ENCODE assay signal across 17 cellular contexts in the genomic region with DNA sequence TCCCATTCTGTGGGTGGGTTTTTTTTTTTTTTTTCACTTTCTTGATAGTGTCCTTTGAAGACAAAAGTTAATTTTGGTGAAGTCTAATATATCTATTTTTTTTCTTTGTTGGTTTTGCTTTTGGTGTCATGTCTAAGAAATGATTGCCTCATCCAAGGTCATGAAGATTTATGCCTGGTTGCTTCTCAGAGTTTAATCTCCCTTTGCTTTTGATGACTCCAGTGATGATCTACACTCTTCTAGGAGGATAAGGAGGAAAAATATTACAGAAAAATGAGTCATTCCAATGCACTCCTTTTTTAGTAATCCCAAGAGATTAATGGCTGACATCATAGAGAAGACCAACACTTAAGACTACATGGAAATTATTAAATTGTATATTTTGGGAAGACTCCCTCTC.
DNase-seq lines count a peak whose midpoint lies in the region; ATAC-seq and TF ChIP-seq lines count a peak whose summit lies in the region.
"Had no signal": no experiment of that assay in that cellular context is flagged by ENCODE, and none has a peak within 500 bp of the region (broad histone marks: within the 10 kb centered on the region; RNA-seq: fewer than 3 reads in every experiment).

No MANE protein-coding gene starts in this region.

- no peaks in the 10 kb centered on the region for H3K9me3 ChIP-seq in A673 (ENCODE audit: low read depth, low read length, poor library complexity, severe bottlenecking)
- H3K9me3 ChIP-seq: Caco-2, HAP-1, MG63, uterus had no signal

- H3K4me1 ChIP-seq in A673 (ENCODE audit: insufficient read depth, low read length, poor library complexity, severe bottlenecking) = peaks cover 36% of the 10 kb centered on the region
- H3K4me1 ChIP-seq: Caco-2, HAP-1 had no signal

- H3K4me3 ChIP-seq in A673 (ENCODE audit: low read depth, low read length, poor library complexity, severe bottlenecking) (no peak overlapping the region), astrocyte of the spinal cord (ENCODE audit: low read depth, low read length) (no peak overlapping the region)
- H3K4me3 ChIP-seq: coronary artery, HAP-1, MG63, uterus had no signal

- no peak for ATAC-seq in GM18870 (IDR thresholded peaks at IDR 0.05; ENCODE audit: unreplicated experiment)
- ATAC-seq: activated CD8-positive, alpha-beta T cell treated with anti-CD3 and anti-CD28 coated beads for 36 hours had no signal

- DNase-seq in A673 (ENCODE audit: low spot score) = peak; percentile 32
- DNase-seq in HS-5 (ENCODE audit: low read depth) = peak; percentile 35
- DNase-seq in astrocyte of the spinal cord (ENCODE audit: low read depth, low spot score) = peak; percentile 68
- DNase-seq in glomerular visceral epithelial cell (ENCODE audit: extremely low spot score) = peak; percentile 67
- no peak for DNase-seq in cerebellum (ENCODE audit: low spot score)
- no peak for DNase-seq in activated CD8-positive, alpha-beta memory T cell treated with anti-CD3 and anti-CD28 coated beads, Interleukin-2, amount 50 U/mL, for 48 hours
- DNase-seq in NCI-H774 (lab: John Stamatoyannopoulos, UW) = no peak
- DNase-seq: activated CD8-positive, alpha-beta T cell treated with anti-CD3 and anti-CD28 coated beads for 36 hours; Caco-2; GDM1; MG63; NCI-H2029; NCI-H524; uterus had no signal

- BruUV-seq in A673 (replicated peaks; lab: Mats Ljungman, UMichigan) = no TSS peak

- CTCF ChIA-PET in A673 (lab: Charles Lee) = interaction anchor here (0.7 kb wide), 1 partner anchor 202 kb away, joined by 4 read pairs; no protein-coding TSS in a partner anchor

- POLR2A ChIA-PET in A673 (lab: Charles Lee; ENCODE audit: low non-redundant PET) = no interaction called here

- H3K27ac ChIP-seq in A673 (ENCODE audit: low read depth, low read length, poor library complexity, severe bottlenecking) = no peak overlapping the region
- H3K27ac ChIP-seq: coronary artery had no signal

- H3K36me3 ChIP-seq in A673 (ENCODE audit: insufficient read depth, low read length, poor library complexity, severe bottlenecking) = no peaks in the 10 kb centered on the region
- H3K36me3 ChIP-seq: HAP-1, MG63, uterus had no signal

- intact Hi-C loops in A673 (cut with micrococcal nuclease; ENCODE audit: unreplicated experiment) = loop anchor here (5.0 kb wide), 2 partner anchors 70 to 200 kb away; partner anchors contain the start of gene ADAMTS16

- TF ChIP-seq CTCF in A673 (conservative IDR thresholded peaks at IDR 0.05; ENCODE audit: low read depth, low read length) = no peak
- TF ChIP-seq CTCF in astrocyte of the spinal cord (IDR thresholded peaks at IDR 0.05; ENCODE audit: low read depth, low read length) = no peak

- H3K27me3 ChIP-seq in A673 (replicated peaks; ENCODE audit: insufficient read depth, low read depth, low read length, poor library complexity) = no peaks in the 10 kb centered on the region
- H3K27me3 ChIP-seq: MG63, uterus had no signal

- in situ Hi-C loops in astrocyte of the spinal cord (cut with HindIII; ENCODE audit: low sequenced_read_pairs) = no loop called here

Comparison
In these comparisons a context has a peak if more than half of its experiments do, and no peak if none do; other contexts are left out.
1. DNase-seq: peak in A673 (single experiment), HS-5 (single experiment), astrocyte of the spinal cord (single experiment) and glomerular visceral epithelial cell (single experiment); none in cerebellum (single experiment), activated CD8-positive, alpha-beta memory T cell treated with anti-CD3 and anti-CD28 coated beads, Interleukin-2, amount 50 U/mL, for 48 hours (single experiment) and NCI-H774 (single experiment).